ENCODE assay signal across 8 cellular contexts in the genomic region with DNA sequence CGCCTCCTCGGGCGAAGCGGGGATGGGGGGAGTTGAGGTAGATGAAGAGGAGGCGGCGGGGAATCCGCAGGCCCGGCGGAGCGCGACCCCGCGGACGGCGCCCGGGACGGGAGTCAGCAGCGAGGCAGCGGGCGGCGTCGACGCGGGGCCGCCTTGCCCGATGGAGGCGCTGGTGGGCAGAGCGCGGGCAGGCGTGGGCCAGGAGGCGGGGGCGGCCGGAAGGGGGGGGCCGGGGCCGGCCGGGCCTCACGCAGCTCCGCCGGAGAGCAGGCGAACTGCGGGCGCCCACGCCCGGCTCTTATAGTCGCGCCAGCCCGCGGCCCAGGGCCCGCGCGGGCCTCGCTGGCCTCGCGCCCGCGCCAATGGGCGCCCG. TPM values are rescaled to one million over a fixed set of nuclear protein-coding genes. Genes with fewer than 3 reads are reported as not detected.
DNase-seq lines count a peak whose midpoint lies in the region; ATAC-seq and TF ChIP-seq lines count a peak whose summit lies in the region.

A gene with protein sequence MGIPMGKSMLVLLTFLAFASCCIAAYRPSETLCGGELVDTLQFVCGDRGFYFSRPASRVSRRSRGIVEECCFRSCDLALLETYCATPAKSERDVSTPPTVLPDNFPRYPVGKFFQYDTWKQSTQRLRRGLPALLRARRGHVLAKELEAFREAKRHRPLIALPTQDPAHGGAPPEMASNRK (minus strand): TSS at position 272 of the 373 bp plus-strand sequence. CDS start 3,866 bp downstream, outside the sequence.

- peak within 1 kb of the TSS; percentile 44 for H3K4me3 ChIP-seq in astrocyte of the cerebellum (ENCODE audit: low read depth, low read length)
- peak within 1 kb of the TSS; percentile 36 to 53 (median 38) for H3K4me3 ChIP-seq in stomach

- TF ChIP-seq EP300 in Ishikawa (IDR thresholded peaks at IDR 0.05; ENCODE audit: borderline replicate concordance) (no peak), stomach (IDR thresholded peaks at IDR 0.05) (no peak)

- TF ChIP-seq POLR2A in stomach (IDR thresholded peaks at IDR 0.05) = no peak

- TF ChIP-seq RAD21 in Ishikawa (IDR thresholded peaks at IDR 0.05; ENCODE audit: low read depth) = no peak

- H3K27me3 ChIP-seq in stomach = peaks cover 22 to 100% (median 90%) of the 10 kb centered on the region in 3 donors

- intact Hi-C loops in stomach (cut with DNase I; ENCODE audit: low total_unique reads) = no loop called here

- H3K9me3 ChIP-seq in stomach = no peaks in the 10 kb centered on the region

- no peak within 1 kb of the TSS for H3K27ac ChIP-seq in stomach

- DNase-seq in astrocyte of the cerebellum (ENCODE audit: low read depth) = no peak
- peak; percentile 51 for DNase-seq in iPS-NIHi7 (ENCODE audit: extremely low spot score)
- no peak for DNase-seq in stomach
- DNase-seq in NCI-H526 treated with DMSO at 0.1 percent for 48 hours (lab: John Stamatoyannopoulos, UW) = no peak
- DNase-seq in GM10266 (ENCODE audit: extremely low spot score) = no peak

- in situ Hi-C loops in astrocyte of the cerebellum (cut with HindIII; ENCODE audit: low sequenced_read_pairs) = no loop called here

- WGBS in stomach, 5 donors = 0 to 7% (median 1%) methylated on average over 6 to 58 of the region's 58 CpGs; no CpG with 5 or more reads in 1 of the 5 donors

- peaks cover 36 to 52% (median 48%) of the 10 kb centered on the region in 4 donors for H3K4me1 ChIP-seq in stomach

- no peak for TF ChIP-seq CTCF in astrocyte of the cerebellum (IDR thresholded peaks at IDR 0.05; ENCODE audit: low read depth, low read length, missing control alignments)
- TF ChIP-seq CTCF in stomach (IDR thresholded peaks at IDR 0.05) = no peak
- TF ChIP-seq CTCF in GM10266 (IDR thresholded peaks at IDR 0.05; ENCODE audit: control insufficient read depth, insufficient read depth, low read depth, missing control alignments) = no peak

- H3K36me3 ChIP-seq in stomach = no peaks in the 10 kb centered on the region

- ATAC-seq in GM19463 (IDR thresholded peaks at IDR 0.05; ENCODE audit: unreplicated experiment) (no peak), GM21619 (IDR thresholded peaks at IDR 0.05; ENCODE audit: unreplicated experiment) (no peak)

TF ChIP-seq in Ishikawa, 13 proteins besides CTCF, POLR2A, EP300 and RAD21:
- TF ChIP-seq EGR1 (IDR thresholded peaks at IDR 0.05) = peak; percentile 43; the same call in 1 of the 2 replicates
- no peak for TF ChIP-seq ZBTB7A (IDR thresholded peaks at IDR 0.05; ENCODE audit: low read depth)
- TF ChIP-seq TAF1 (IDR thresholded peaks at IDR 0.05; ENCODE audit: low read depth) = no peak

RNA-seq across cellular contexts. Expression of the gene that starts here (rescaled TPM):
- 100 to 1,000 TPM in 1 of 5 donors, 10 to 100 TPM in 3, 1 to 10 TPM in 1; 5.2 to 164 (median 29.2) TPM for total RNA-seq in stomach
- 1 to 10 TPM; 3.8 to 9.6 (median 5.2) TPM for polyA plus RNA-seq in stomach
